Comparison of ENCODE assay signal across 1 cellular context in the genomic region with DNA sequence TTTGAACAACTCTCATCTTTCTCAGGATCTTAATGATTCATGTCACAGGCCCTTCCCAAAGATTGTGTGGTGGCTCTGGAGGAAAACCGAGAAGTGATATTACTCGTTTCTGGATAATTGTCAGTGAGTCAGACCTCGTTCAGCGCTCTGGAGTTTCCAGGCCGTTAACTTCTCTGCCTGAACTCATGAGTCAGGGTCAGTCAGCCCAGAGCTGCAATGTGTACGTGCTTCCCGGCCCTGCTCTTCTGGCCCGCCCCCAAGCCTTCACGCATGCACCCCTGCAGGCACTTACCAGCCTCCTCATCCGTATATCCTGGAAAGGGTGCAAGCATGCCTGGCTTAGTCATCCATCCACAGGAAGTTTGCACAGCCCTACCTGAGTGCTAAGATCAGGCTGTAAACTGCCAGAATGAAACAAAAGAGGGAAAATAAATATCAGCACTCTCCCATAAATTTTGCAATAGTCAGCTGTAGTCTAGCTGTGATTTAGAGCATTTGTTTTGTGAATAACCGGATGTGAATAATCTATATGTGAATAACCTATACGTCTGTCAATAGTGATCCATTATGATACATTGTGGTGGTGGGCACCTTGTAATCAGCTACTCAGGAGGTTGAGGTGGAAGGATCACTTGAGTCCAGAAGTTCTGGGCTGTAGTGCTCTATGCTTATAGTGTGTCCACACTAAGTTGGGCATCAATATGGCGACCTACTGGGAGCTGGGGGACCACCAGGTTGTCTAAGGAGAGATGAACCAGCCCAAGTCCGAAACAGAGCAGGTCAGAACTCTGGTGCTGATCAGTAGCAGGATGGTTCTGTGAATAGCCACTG.
TF ChIP-seq lines count a peak whose summit lies in the region.

No MANE protein-coding gene starts in this region.

TF ChIP-seq in K562, 482 proteins besides CTCF, POLR2A, EP300 and RAD21 (continued from another document and continues in another):
- no peak for TF ChIP-seq E2F1 (CRISPR knock-in tag; IDR thresholded peaks at IDR 0.05)
- no peak for TF ChIP-seq HNRNPUL1 (IDR thresholded peaks at IDR 0.05; ENCODE audit: low read length)
- no peak for TF ChIP-seq ZNF277 (CRISPR knock-in tag; IDR thresholded peaks at IDR 0.05; ENCODE audit: borderline replicate concordance)
- TF ChIP-seq MTA2 (IDR thresholded peaks at IDR 0.05; ENCODE audit: low read depth): no peak
- no peak for TF ChIP-seq SRSF1 (IDR thresholded peaks at IDR 0.05; ENCODE audit: low read depth, low read length)
- TF ChIP-seq HMBOX1 (IDR thresholded peaks at IDR 0.05): peak; percentile 82
- peak in 1 of 2 experiments; percentile 61; a peak in 2 of 4 replicates for TF ChIP-seq HDAC1 (IDR thresholded peaks at IDR 0.05)
- peak; percentile 60 for TF ChIP-seq C11orf30 (IDR thresholded peaks at IDR 0.05; ENCODE audit: low read depth)
- TF ChIP-seq ZNF140 (CRISPR knock-in tag; IDR thresholded peaks at IDR 0.05): no peak
- TF ChIP-seq FOXP1 (CRISPR knock-in tag; IDR thresholded peaks at IDR 0.05): no peak
- TF ChIP-seq, protein P1, sequence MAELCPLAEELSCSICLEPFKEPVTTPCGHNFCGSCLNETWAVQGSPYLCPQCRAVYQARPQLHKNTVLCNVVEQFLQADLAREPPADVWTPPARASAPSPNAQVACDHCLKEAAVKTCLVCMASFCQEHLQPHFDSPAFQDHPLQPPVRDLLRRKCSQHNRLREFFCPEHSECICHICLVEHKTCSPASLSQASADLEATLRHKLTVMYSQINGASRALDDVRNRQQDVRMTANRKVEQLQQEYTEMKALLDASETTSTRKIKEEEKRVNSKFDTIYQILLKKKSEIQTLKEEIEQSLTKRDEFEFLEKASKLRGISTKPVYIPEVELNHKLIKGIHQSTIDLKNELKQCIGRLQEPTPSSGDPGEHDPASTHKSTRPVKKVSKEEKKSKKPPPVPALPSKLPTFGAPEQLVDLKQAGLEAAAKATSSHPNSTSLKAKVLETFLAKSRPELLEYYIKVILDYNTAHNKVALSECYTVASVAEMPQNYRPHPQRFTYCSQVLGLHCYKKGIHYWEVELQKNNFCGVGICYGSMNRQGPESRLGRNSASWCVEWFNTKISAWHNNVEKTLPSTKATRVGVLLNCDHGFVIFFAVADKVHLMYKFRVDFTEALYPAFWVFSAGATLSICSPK (IDR thresholded peaks at IDR 0.05; ENCODE audit: borderline replicate concordance): no peak
- TF ChIP-seq TBP (optimal IDR thresholded peaks at IDR 0.05; ENCODE audit: low read depth, low read length): peak; percentile 54
- TF ChIP-seq PPARD (CRISPR knock-in tag; IDR thresholded peaks at IDR 0.05): no peak
- peak; percentile 61; the same call in 1 of the 2 replicates for TF ChIP-seq LEF1 (IDR thresholded peaks at IDR 0.05)
- TF ChIP-seq POLR2H (tag; IDR thresholded peaks at IDR 0.05; ENCODE audit: low read depth): no peak
- no peak for TF ChIP-seq ZNF785 (CRISPR knock-in tag; IDR thresholded peaks at IDR 0.05)
- no peak for TF ChIP-seq NCOR1 (IDR thresholded peaks at IDR 0.05)
- TF ChIP-seq STAT5B (CRISPR knock-in tag; IDR thresholded peaks at IDR 0.05): no peak
- TF ChIP-seq HOMEZ (CRISPR knock-in tag; IDR thresholded peaks at IDR 0.05): no peak
- no peak for TF ChIP-seq HDAC8 (tag; IDR thresholded peaks at IDR 0.05)
- TF ChIP-seq RBM34 (IDR thresholded peaks at IDR 0.05; ENCODE audit: borderline replicate concordance, insufficient read depth, low read length): no peak
- TF ChIP-seq FIP1L1 (IDR thresholded peaks at IDR 0.05; ENCODE audit: low read depth, low read length, poor library complexity, severe bottlenecking): no peak
- no peak for TF ChIP-seq ATF1 (CRISPR knock-in tag; IDR thresholded peaks at IDR 0.05)
- no peak for TF ChIP-seq ATF1 (tag; IDR thresholded peaks at IDR 0.05)
- TF ChIP-seq STAT5A (IDR thresholded peaks at IDR 0.05; ENCODE audit: borderline replicate concordance, low read length): no peak
- TF ChIP-seq SMC3 (conservative IDR thresholded peaks at IDR 0.05; ENCODE audit: insufficient read depth, low read depth, low read length): no peak
- no peak for TF ChIP-seq ATF6 (CRISPR knock-in tag; IDR thresholded peaks at IDR 0.05)
- TF ChIP-seq NR1H2 (CRISPR knock-in tag; IDR thresholded peaks at IDR 0.05): no peak
- no peak for TF ChIP-seq PCBP2 (IDR thresholded peaks at IDR 0.05; ENCODE audit: low read depth, low read length, poor library complexity, severe bottlenecking)
- TF ChIP-seq ZNF184 (CRISPR knock-in tag; IDR thresholded peaks at IDR 0.05): no peak
- TF ChIP-seq MEF2D (tag; conservative IDR thresholded peaks at IDR 0.05; ENCODE audit: low read depth): no peak
- no peak for TF ChIP-seq MTF1 (CRISPR knock-in tag; IDR thresholded peaks at IDR 0.05; ENCODE audit: borderline replicate concordance)
- TF ChIP-seq DDX20 (tag; IDR thresholded peaks at IDR 0.05; ENCODE audit: low read depth): no peak
- TF ChIP-seq NFE2 (IDR thresholded peaks at IDR 0.05; ENCODE audit: low read depth): peak; percentile 68
- TF ChIP-seq ZNF644 (tag; IDR thresholded peaks at IDR 0.05; ENCODE audit: low read depth): no peak
- TF ChIP-seq ZNF57 (CRISPR knock-in tag; IDR thresholded peaks at IDR 0.05): no peak
- TF ChIP-seq, protein P2, sequence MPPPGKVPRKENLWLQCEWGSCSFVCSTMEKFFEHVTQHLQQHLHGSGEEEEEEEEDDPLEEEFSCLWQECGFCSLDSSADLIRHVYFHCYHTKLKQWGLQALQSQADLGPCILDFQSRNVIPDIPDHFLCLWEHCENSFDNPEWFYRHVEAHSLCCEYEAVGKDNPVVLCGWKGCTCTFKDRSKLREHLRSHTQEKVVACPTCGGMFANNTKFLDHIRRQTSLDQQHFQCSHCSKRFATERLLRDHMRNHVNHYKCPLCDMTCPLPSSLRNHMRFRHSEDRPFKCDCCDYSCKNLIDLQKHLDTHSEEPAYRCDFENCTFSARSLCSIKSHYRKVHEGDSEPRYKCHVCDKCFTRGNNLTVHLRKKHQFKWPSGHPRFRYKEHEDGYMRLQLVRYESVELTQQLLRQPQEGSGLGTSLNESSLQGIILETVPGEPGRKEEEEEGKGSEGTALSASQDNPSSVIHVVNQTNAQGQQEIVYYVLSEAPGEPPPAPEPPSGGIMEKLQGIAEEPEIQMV (tag; conservative IDR thresholded peaks at IDR 0.05; ENCODE audit: low read depth): no peak
- TF ChIP-seq ZNF778 (CRISPR knock-in tag; IDR thresholded peaks at IDR 0.05): no peak
- TF ChIP-seq MYC (IDR thresholded peaks at IDR 0.05; ENCODE audit: low read depth, low read length): peak; percentile 56
- TF ChIP-seq MYC (CRISPR knock-in tag; IDR thresholded peaks at IDR 0.05; ENCODE audit: borderline replicate concordance, low read depth): no peak
- TF ChIP-seq ATF2 (CRISPR knock-in tag; IDR thresholded peaks at IDR 0.05): no peak
- TF ChIP-seq, protein P3, sequence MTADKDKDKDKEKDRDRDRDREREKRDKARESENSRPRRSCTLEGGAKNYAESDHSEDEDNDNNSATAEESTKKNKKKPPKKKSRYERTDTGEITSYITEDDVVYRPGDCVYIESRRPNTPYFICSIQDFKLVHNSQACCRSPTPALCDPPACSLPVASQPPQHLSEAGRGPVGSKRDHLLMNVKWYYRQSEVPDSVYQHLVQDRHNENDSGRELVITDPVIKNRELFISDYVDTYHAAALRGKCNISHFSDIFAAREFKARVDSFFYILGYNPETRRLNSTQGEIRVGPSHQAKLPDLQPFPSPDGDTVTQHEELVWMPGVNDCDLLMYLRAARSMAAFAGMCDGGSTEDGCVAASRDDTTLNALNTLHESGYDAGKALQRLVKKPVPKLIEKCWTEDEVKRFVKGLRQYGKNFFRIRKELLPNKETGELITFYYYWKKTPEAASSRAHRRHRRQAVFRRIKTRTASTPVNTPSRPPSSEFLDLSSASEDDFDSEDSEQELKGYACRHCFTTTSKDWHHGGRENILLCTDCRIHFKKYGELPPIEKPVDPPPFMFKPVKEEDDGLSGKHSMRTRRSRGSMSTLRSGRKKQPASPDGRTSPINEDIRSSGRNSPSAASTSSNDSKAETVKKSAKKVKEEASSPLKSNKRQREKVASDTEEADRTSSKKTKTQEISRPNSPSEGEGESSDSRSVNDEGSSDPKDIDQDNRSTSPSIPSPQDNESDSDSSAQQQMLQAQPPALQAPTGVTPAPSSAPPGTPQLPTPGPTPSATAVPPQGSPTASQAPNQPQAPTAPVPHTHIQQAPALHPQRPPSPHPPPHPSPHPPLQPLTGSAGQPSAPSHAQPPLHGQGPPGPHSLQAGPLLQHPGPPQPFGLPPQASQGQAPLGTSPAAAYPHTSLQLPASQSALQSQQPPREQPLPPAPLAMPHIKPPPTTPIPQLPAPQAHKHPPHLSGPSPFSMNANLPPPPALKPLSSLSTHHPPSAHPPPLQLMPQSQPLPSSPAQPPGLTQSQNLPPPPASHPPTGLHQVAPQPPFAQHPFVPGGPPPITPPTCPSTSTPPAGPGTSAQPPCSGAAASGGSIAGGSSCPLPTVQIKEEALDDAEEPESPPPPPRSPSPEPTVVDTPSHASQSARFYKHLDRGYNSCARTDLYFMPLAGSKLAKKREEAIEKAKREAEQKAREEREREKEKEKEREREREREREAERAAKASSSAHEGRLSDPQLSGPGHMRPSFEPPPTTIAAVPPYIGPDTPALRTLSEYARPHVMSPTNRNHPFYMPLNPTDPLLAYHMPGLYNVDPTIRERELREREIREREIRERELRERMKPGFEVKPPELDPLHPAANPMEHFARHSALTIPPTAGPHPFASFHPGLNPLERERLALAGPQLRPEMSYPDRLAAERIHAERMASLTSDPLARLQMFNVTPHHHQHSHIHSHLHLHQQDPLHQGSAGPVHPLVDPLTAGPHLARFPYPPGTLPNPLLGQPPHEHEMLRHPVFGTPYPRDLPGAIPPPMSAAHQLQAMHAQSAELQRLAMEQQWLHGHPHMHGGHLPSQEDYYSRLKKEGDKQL (CRISPR knock-in tag; IDR thresholded peaks at IDR 0.05; ENCODE audit: borderline replicate concordance): no peak
